In genomic region chr13:91375119-91375729, GRCh38 we compare ENCODE assay signal across 8 cellular contexts. TPM values are rescaled to one million over a fixed set of nuclear protein-coding genes. Genes with fewer than 3 reads are reported as not detected.
DNase-seq lines count a peak whose midpoint lies in the region; ATAC-seq lines count a peak whose summit lies in the region.

No MANE protein-coding gene starts in this region.

- POLR2A ChIA-PET in activated CD4-positive, alpha-beta T cell treated with anti-CD3 and anti-CD28 coated beads, Interleukin-2, amount 10 ng/mL, durations not matched to agents 7 days and 5 days (lab: Charles Lee), result no interaction called here
- POLR2A ChIA-PET in activated CD4-positive, alpha-beta memory T cell treated with anti-CD3 and anti-CD28 coated beads for 36 hours (lab: Charles Lee), result no interaction called here

- H3K27me3 Mint-ChIP-seq in activated CD4-positive, alpha-beta T cell treated with anti-CD3 and anti-CD28 coated beads, Interleukin-2, amount 10 ng/mL, durations not matched to agents 7 days and 5 days, result peaks cover 2% of the 10 kb centered on the region
- no peaks in the 10 kb centered on the region for H3K27me3 Mint-ChIP-seq in activated T-helper 17 cell treated with anti-CD3 and anti-CD28 coated beads, Interleukin-2, amount 50 U/mL, for 72 hours
- peaks cover 2% of the 10 kb centered on the region for H3K27me3 Mint-ChIP-seq in activated CD4-positive, alpha-beta memory T cell treated with anti-CD3 and anti-CD28 coated beads for 36 hours
- peaks cover 11% of the 10 kb centered on the region for H3K27me3 Mint-ChIP-seq in activated T-helper 2 cell treated with anti-CD3 and anti-CD28 coated beads, Interferon-gamma antibody, Interleukin-2, Interleukin-4, amounts not matched to agents 10 μg/mL and 5 μg/mL and 100 μg/mL, durations not matched to agents 14 hours and 24 hours and 36 hours (ENCODE audit: low read depth)

- intact Hi-C loops in activated CD4-positive, alpha-beta memory T cell treated with anti-CD3 and anti-CD28 coated beads for 36 hours (cut with micrococcal nuclease), result loop anchor here (1.0 to 10.0 kb wide), 2 partner anchors 23 to 240 kb away; partner anchors contain the start of gene GPC5
- intact Hi-C loops in activated T-helper 2 cell treated with anti-CD3 and anti-CD28 coated beads, Interferon-gamma antibody, Interleukin-2, Interleukin-4, amounts not matched to agents 10 μg/mL and 5 μg/mL and 100 μg/mL, durations not matched to agents 14 hours and 24 hours and 36 hours (cut with micrococcal nuclease), result loop anchor here (2.0 kb wide), 1 partner anchor 32 kb away; no protein-coding TSS in a partner anchor

- H3K4me3 Mint-ChIP-seq in activated CD4-positive, alpha-beta T cell treated with anti-CD3 and anti-CD28 coated beads, Interleukin-2, amount 10 ng/mL, durations not matched to agents 7 days and 5 days, result no peak overlapping the region
- no peak overlapping the region for H3K4me3 Mint-ChIP-seq in activated T-helper 17 cell treated with anti-CD3 and anti-CD28 coated beads, Interleukin-2, amount 50 U/mL, for 72 hours
- H3K4me3 Mint-ChIP-seq in activated CD4-positive, alpha-beta memory T cell treated with anti-CD3 and anti-CD28 coated beads for 36 hours, result no peak overlapping the region
- no peak overlapping the region for H3K4me3 Mint-ChIP-seq in activated T-helper 2 cell treated with anti-CD3 and anti-CD28 coated beads, Interferon-gamma antibody, Interleukin-2, Interleukin-4, amounts not matched to agents 10 μg/mL and 5 μg/mL and 100 μg/mL, durations not matched to agents 14 hours and 24 hours and 36 hours (ENCODE audit: low read depth)

- no peaks in the 10 kb centered on the region for H3K9me3 Mint-ChIP-seq in activated CD4-positive, alpha-beta T cell treated with anti-CD3 and anti-CD28 coated beads, Interleukin-2, amount 10 ng/mL, durations not matched to agents 7 days and 5 days
- no peaks in the 10 kb centered on the region for H3K9me3 Mint-ChIP-seq in activated T-helper 17 cell treated with anti-CD3 and anti-CD28 coated beads, Interleukin-2, amount 50 U/mL, for 72 hours
- H3K9me3 Mint-ChIP-seq in activated CD4-positive, alpha-beta memory T cell treated with anti-CD3 and anti-CD28 coated beads for 36 hours, result no peaks in the 10 kb centered on the region
- H3K9me3 Mint-ChIP-seq in activated T-helper 2 cell treated with anti-CD3 and anti-CD28 coated beads, Interferon-gamma antibody, Interleukin-2, Interleukin-4, amounts not matched to agents 10 μg/mL and 5 μg/mL and 100 μg/mL, durations not matched to agents 14 hours and 24 hours and 36 hours, result no peaks in the 10 kb centered on the region

- no peak overlapping the region for H3K27ac Mint-ChIP-seq in activated CD4-positive, alpha-beta T cell treated with anti-CD3 and anti-CD28 coated beads, Interleukin-2, amount 10 ng/mL, durations not matched to agents 7 days and 5 days
- peak overlapping the region; percentile 20 for H3K27ac Mint-ChIP-seq in activated T-helper 17 cell treated with anti-CD3 and anti-CD28 coated beads, Interleukin-2, amount 50 U/mL, for 72 hours
- H3K27ac Mint-ChIP-seq in activated CD4-positive, alpha-beta memory T cell treated with anti-CD3 and anti-CD28 coated beads for 36 hours, result no peak overlapping the region
- H3K27ac Mint-ChIP-seq in activated T-helper 2 cell treated with anti-CD3 and anti-CD28 coated beads, Interferon-gamma antibody, Interleukin-2, Interleukin-4, amounts not matched to agents 10 μg/mL and 5 μg/mL and 100 μg/mL, durations not matched to agents 14 hours and 24 hours and 36 hours, result no peak overlapping the region

- CTCF ChIA-PET in activated CD4-positive, alpha-beta T cell treated with anti-CD3 and anti-CD28 coated beads, Interleukin-2, amount 10 ng/mL, durations not matched to agents 7 days and 5 days (lab: Charles Lee), result interaction anchor here (1.3 kb wide), 1 partner anchor 15 kb away, joined by 3 read pairs; no protein-coding TSS in a partner anchor
- CTCF ChIA-PET in activated CD4-positive, alpha-beta memory T cell treated with anti-CD3 and anti-CD28 coated beads for 36 hours (lab: Charles Lee), result interaction anchor here (1.1 to 1.3 kb wide), 3 partner anchors 17 to 348 kb away, joined by 3 to 5 read pairs (median 3); no protein-coding TSS in a partner anchor

- no peaks in the 10 kb centered on the region for H3K36me3 Mint-ChIP-seq in activated CD4-positive, alpha-beta T cell treated with anti-CD3 and anti-CD28 coated beads, Interleukin-2, amount 10 ng/mL, durations not matched to agents 7 days and 5 days (ENCODE audit: low read depth)
- H3K36me3 Mint-ChIP-seq in activated T-helper 17 cell treated with anti-CD3 and anti-CD28 coated beads, Interleukin-2, amount 50 U/mL, for 72 hours (ENCODE audit: low read depth), result no peaks in the 10 kb centered on the region
- no peaks in the 10 kb centered on the region for H3K36me3 Mint-ChIP-seq in activated CD4-positive, alpha-beta memory T cell treated with anti-CD3 and anti-CD28 coated beads for 36 hours
- H3K36me3 Mint-ChIP-seq in activated T-helper 2 cell treated with anti-CD3 and anti-CD28 coated beads, Interferon-gamma antibody, Interleukin-2, Interleukin-4, amounts not matched to agents 10 μg/mL and 5 μg/mL and 100 μg/mL, durations not matched to agents 14 hours and 24 hours and 36 hours (ENCODE audit: low read depth), result no peaks in the 10 kb centered on the region

- DNase-seq in activated CD4-positive, alpha-beta T cell treated with anti-CD3 and anti-CD28 coated beads, Interleukin-2, amount 10 ng/mL, durations not matched to agents 7 days and 5 days, result peak; percentile 17
- no peak for DNase-seq in activated CD4-positive, alpha-beta T cell treated with anti-CD3 and anti-CD28 coated beads, Interleukin-2, amount 50 U/mL, for 4 hours
- peak; percentile 7 for DNase-seq in myocyte (ENCODE audit: low read depth)
- DNase-seq in activated CD4-positive, alpha-beta memory T cell treated with anti-CD3 and anti-CD28 coated beads for 36 hours, result no peak
- DNase-seq in activated T-helper 2 cell treated with anti-CD3 and anti-CD28 coated beads, Interferon-gamma antibody, Interleukin-2, Interleukin-4, amounts not matched to agents 10 μg/mL and 5 μg/mL and 100 μg/mL, durations not matched to agents 14 hours and 24 hours and 36 hours (ENCODE audit: low spot score), result no peak

- ATAC-seq in GM21528 (IDR thresholded peaks at IDR 0.05; ENCODE audit: low FRiP score, unreplicated experiment) (peak; percentile 94), HG03571 (IDR thresholded peaks at IDR 0.05; ENCODE audit: unreplicated experiment) (peak; percentile 97)
- peak; percentile 57 for ATAC-seq in activated T-helper 17 cell treated with anti-CD3 and anti-CD28 coated beads, Interleukin-2, amount 50 U/mL, for 72 hours (replicated peaks)

- H3K4me1 Mint-ChIP-seq in activated CD4-positive, alpha-beta T cell treated with anti-CD3 and anti-CD28 coated beads, Interleukin-2, amount 10 ng/mL, durations not matched to agents 7 days and 5 days, result peaks cover 10% of the 10 kb centered on the region
- peaks cover 3% of the 10 kb centered on the region for H3K4me1 Mint-ChIP-seq in activated T-helper 17 cell treated with anti-CD3 and anti-CD28 coated beads, Interleukin-2, amount 50 U/mL, for 72 hours
- H3K4me1 Mint-ChIP-seq in activated CD4-positive, alpha-beta memory T cell treated with anti-CD3 and anti-CD28 coated beads for 36 hours (ENCODE audit: low read depth), result peaks cover 3% of the 10 kb centered on the region
- peaks cover 6% of the 10 kb centered on the region for H3K4me1 Mint-ChIP-seq in activated T-helper 2 cell treated with anti-CD3 and anti-CD28 coated beads, Interferon-gamma antibody, Interleukin-2, Interleukin-4, amounts not matched to agents 10 μg/mL and 5 μg/mL and 100 μg/mL, durations not matched to agents 14 hours and 24 hours and 36 hours (ENCODE audit: low read depth)

RNA-seq across cellular contexts. Expression of gene GPC5, which starts 23.2 kb away (rescaled TPM):
- under 1 TPM in 1 of 2 experiments, not detected in 1; 0.06 TPM for total RNA-seq in activated CD4-positive, alpha-beta T cell treated with anti-CD3 and anti-CD28 coated beads, Interleukin-2, amount 10 ng/mL, durations not matched to agents 7 days and 5 days
- total RNA-seq in activated T-helper 17 cell treated with anti-CD3 and anti-CD28 coated beads, Interleukin-2, amount 50 U/mL, for 72 hours, result under 1 TPM; 0.09 to 0.29 TPM
- total RNA-seq in myocyte, result 0.21 TPM in 1 of 2 replicates, not detected in the other
- not detected for polyA plus RNA-seq in myocyte (2012)
- under 1 TPM; 0.17 to 0.29 TPM for total RNA-seq in activated CD4-positive, alpha-beta memory T cell treated with anti-CD3 and anti-CD28 coated beads for 36 hours
- 0.57 and 1.1 TPM in 2 replicates for total RNA-seq in activated T-helper 2 cell treated with anti-CD3 and anti-CD28 coated beads, Interferon-gamma antibody, Interleukin-2, Interleukin-4, amounts not matched to agents 10 μg/mL and 5 μg/mL and 100 μg/mL, durations not matched to agents 14 hours and 24 hours and 36 hours

RNA-seq across cellular contexts. Expression of gene MIR17HG, which starts 27.7 kb away (rescaled TPM):
- total RNA-seq in activated CD4-positive, alpha-beta T cell treated with anti-CD3 and anti-CD28 coated beads, Interleukin-2, amount 10 ng/mL, durations not matched to agents 7 days and 5 days, result 1 to 10 TPM; 8.1 to 8.7 TPM
- 10 to 100 TPM; 19.1 to 22.0 TPM for total RNA-seq in activated T-helper 17 cell treated with anti-CD3 and anti-CD28 coated beads, Interleukin-2, amount 50 U/mL, for 72 hours
- total RNA-seq in myocyte, result 3.6 and 4.6 TPM in 2 replicates
- polyA plus RNA-seq in myocyte (2012), result 0.38 TPM
- 10 to 100 TPM; 19.5 to 22.0 TPM for total RNA-seq in activated CD4-positive, alpha-beta memory T cell treated with anti-CD3 and anti-CD28 coated beads for 36 hours
- 32.5 and 32.8 TPM in 2 replicates for total RNA-seq in activated T-helper 2 cell treated with anti-CD3 and anti-CD28 coated beads, Interferon-gamma antibody, Interleukin-2, Interleukin-4, amounts not matched to agents 10 μg/mL and 5 μg/mL and 100 μg/mL, durations not matched to agents 14 hours and 24 hours and 36 hours

Comparison
In these comparisons a context has a peak if more than half of its experiments do, and no peak if none do; other contexts are left out.
1. DNase-seq: peak in activated CD4-positive, alpha-beta T cell treated with anti-CD3 and anti-CD28 coated beads, Interleukin-2, amount 10 ng/mL, durations not matched to agents 7 days and 5 days (single experiment) and myocyte (single experiment); none in activated CD4-positive, alpha-beta T cell treated with anti-CD3 and anti-CD28 coated beads, Interleukin-2, amount 50 U/mL, for 4 hours (0 of 2), activated CD4-positive, alpha-beta memory T cell treated with anti-CD3 and anti-CD28 coated beads for 36 hours (single experiment) and activated T-helper 2 cell treated with anti-CD3 and anti-CD28 coated beads, Interferon-gamma antibody, Interleukin-2, Interleukin-4, amounts not matched to agents 10 μg/mL and 5 μg/mL and 100 μg/mL, durations not matched to agents 14 hours and 24 hours and 36 hours (single experiment).
2. Peak in every context shown above with its lines, with median percentiles within 50 percentile points of each other: ATAC-seq.